9 cellular contexts compared by ENCODE assay signal in the genomic region with DNA sequence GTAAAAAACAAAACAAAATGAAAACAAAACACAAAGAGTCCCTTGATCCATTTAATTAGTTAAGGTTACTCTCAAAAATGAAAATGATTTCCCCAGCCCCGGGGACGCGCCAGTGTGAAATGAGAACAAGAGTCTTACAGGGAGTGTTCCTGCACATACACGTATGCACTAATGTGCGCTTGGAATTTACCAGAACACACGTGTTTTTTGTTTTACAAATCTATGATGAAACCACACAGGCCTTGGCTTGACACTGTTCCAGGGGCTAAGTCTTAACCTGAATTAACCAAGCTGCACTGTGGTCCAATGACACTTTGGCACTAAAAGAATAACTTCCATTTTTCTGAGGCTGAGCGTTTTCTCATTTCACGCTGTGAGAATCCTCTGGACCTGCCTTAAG.
DNase-seq lines count a peak whose midpoint lies in the region; ATAC-seq and TF ChIP-seq lines count a peak whose summit lies in the region.
"Had no signal": no experiment of that assay in that cellular context is flagged by ENCODE, and none has a peak within 500 bp of the region (broad histone marks: within the 10 kb centered on the region; RNA-seq: fewer than 3 reads in every experiment).

No MANE protein-coding gene starts in this region.

- H3K9ac ChIP-seq in HUES48 (ENCODE audit: low read depth, low read length) = no peak overlapping the region
- no peak overlapping the region for H3K9ac ChIP-seq in smooth muscle cell (ENCODE audit: low read depth)
- H3K9ac ChIP-seq: KMS-11 had no signal

- H3K4me2 ChIP-seq in smooth muscle cell = peak overlapping the region; percentile 1
- H3K4me2 ChIP-seq: KMS-11 had no signal

- TF ChIP-seq CTCF in right lobe of liver (IDR thresholded peaks at IDR 0.05) (no peak), smooth muscle cell (IDR thresholded peaks at IDR 0.05; ENCODE audit: borderline replicate concordance, insufficient read depth, poor library complexity, severe bottlenecking) (no peak), endothelial cell (IDR thresholded peaks at IDR 0.05; ENCODE audit: unreplicated experiment) (no peak)

- 39% methylated on average over 8 of the region's 8 CpGs for WGBS in right lobe of liver (ENCODE audit: insufficient coverage, low coverage, low lambda C conversion rate, missing lambda C conversion rate)
- WGBS in smooth muscle cell (ENCODE audit: low lambda C conversion rate) = 77% methylated on average over 8 of the region's 8 CpGs

- peaks cover 97% of the 10 kb centered on the region for H3K79me2 ChIP-seq in smooth muscle cell (ENCODE audit: low read depth)

- H3K4me1 ChIP-seq in HUES48 (ENCODE audit: control insufficient read depth, insufficient read depth, low read length) (peaks cover 24% of the 10 kb centered on the region), right lobe of liver (peaks cover 0 to 57% (median 22%) of the 10 kb centered on the region in 4 donors), smooth muscle cell (ENCODE audit: low read depth) (peaks cover 61% of the 10 kb centered on the region)

- H3K9me3 Mint-ChIP-seq in stimulated activated effector memory CD8-positive, alpha-beta T cell treated with anti-CD3 and anti-CD28 coated beads, Interleukin-12 subunit alpha, Interleukin-12 subunit beta, amount 100 ng/mL, for 72 hours = no peaks in the 10 kb centered on the region
- H3K9me3 Mint-ChIP-seq in endothelial cell (ENCODE audit: unreplicated experiment) = no peaks in the 10 kb centered on the region
- H3K9me3 Mint-ChIP-seq: activated naive CD8-positive, alpha-beta T cell treated with anti-CD3 and anti-CD28 coated beads, Interleukin-2, amount 10 ng/mL, durations not matched to agents 7 days and 5 days had no signal

- H3K27me3 ChIP-seq in HUES48 (ENCODE audit: control insufficient read depth, insufficient read depth, low read length) = no peaks in the 10 kb centered on the region
- no peaks in the 10 kb centered on the region for H3K27me3 ChIP-seq in right lobe of liver
- no peaks in the 10 kb centered on the region for H3K27me3 ChIP-seq in smooth muscle cell (ENCODE audit: low read depth)

- TF ChIP-seq POLR2A in right lobe of liver (IDR thresholded peaks at IDR 0.05) = no peak

- H3K4me3 ChIP-seq in HUES48 (ENCODE audit: low read depth, low read length) (no peak overlapping the region), right lobe of liver (no peak overlapping the region), smooth muscle cell (no peak overlapping the region)

- H4K20me1 ChIP-seq in smooth muscle cell (ENCODE audit: low read depth) = peaks cover 99% of the 10 kb centered on the region

- H3K36me3 Mint-ChIP-seq in stimulated activated effector memory CD8-positive, alpha-beta T cell treated with anti-CD3 and anti-CD28 coated beads, Interleukin-12 subunit alpha, Interleukin-12 subunit beta, amount 100 ng/mL, for 72 hours = peaks cover 13% of the 10 kb centered on the region
- H3K36me3 Mint-ChIP-seq in endothelial cell (ENCODE audit: low read depth, unreplicated experiment) = peaks cover 19% of the 10 kb centered on the region

- H3K27ac Mint-ChIP-seq in stimulated activated effector memory CD8-positive, alpha-beta T cell treated with anti-CD3 and anti-CD28 coated beads, Interleukin-12 subunit alpha, Interleukin-12 subunit beta, amount 100 ng/mL, for 72 hours = no peak overlapping the region
- H3K27ac Mint-ChIP-seq in endothelial cell (ENCODE audit: unreplicated experiment) = no peak overlapping the region
- H3K27ac Mint-ChIP-seq: activated naive CD8-positive, alpha-beta T cell treated with anti-CD3 and anti-CD28 coated beads, Interleukin-2, amount 10 ng/mL, durations not matched to agents 7 days and 5 days had no signal

- H2AFZ ChIP-seq in smooth muscle cell (ENCODE audit: low read depth) = no peak overlapping the region

- ATAC-seq in right lobe of liver = peak; percentile 56 to 71 (median 66)
- no peak for ATAC-seq in stimulated activated effector memory CD8-positive, alpha-beta T cell treated with anti-CD3 and anti-CD28 coated beads, Interleukin-12 subunit alpha, Interleukin-12 subunit beta, amount 100 ng/mL, for 72 hours

- no peak for DNase-seq in caudate nucleus (lab: John Stamatoyannopoulos, UW)
- DNase-seq in right lobe of liver = no peak
- DNase-seq in smooth muscle cell (lab: John Stamatoyannopoulos, UW; ENCODE audit: unreplicated experiment) = no peak
- DNase-seq in stimulated activated effector memory CD8-positive, alpha-beta T cell treated with anti-CD3 and anti-CD28 coated beads, Interleukin-12 subunit alpha, Interleukin-12 subunit beta, amount 100 ng/mL, for 72 hours (ENCODE audit: low spot score in 2 of 2) = no peak
- DNase-seq in endothelial cell (ENCODE audit: low spot score) = no peak
- DNase-seq in NCI-H2227 treated with DMSO at 0.1 percent for 48 hours (lab: John Stamatoyannopoulos, UW) = no peak
- DNase-seq: activated naive CD8-positive, alpha-beta T cell treated with anti-CD3 and anti-CD28 coated beads, Interleukin-2, amount 10 ng/mL, durations not matched to agents 7 days and 5 days had no signal

- H3K9me3 ChIP-seq in HUES48 (ENCODE audit: control insufficient read depth, insufficient read depth, low read length) (no peaks in the 10 kb centered on the region), right lobe of liver (no peaks in the 10 kb centered on the region), smooth muscle cell (replicated peaks; ENCODE audit: low read depth) (no peaks in the 10 kb centered on the region)

- peaks cover 5% of the 10 kb centered on the region for H3K27me3 Mint-ChIP-seq in endothelial cell (ENCODE audit: unreplicated experiment)
- H3K27me3 Mint-ChIP-seq: activated naive CD8-positive, alpha-beta T cell treated with anti-CD3 and anti-CD28 coated beads, Interleukin-2, amount 10 ng/mL, durations not matched to agents 7 days and 5 days had no signal

- peaks cover 63% of the 10 kb centered on the region for H3K4me1 Mint-ChIP-seq in stimulated activated effector memory CD8-positive, alpha-beta T cell treated with anti-CD3 and anti-CD28 coated beads, Interleukin-12 subunit alpha, Interleukin-12 subunit beta, amount 100 ng/mL, for 72 hours
- H3K4me1 Mint-ChIP-seq in endothelial cell (ENCODE audit: unreplicated experiment) = peaks cover 68% of the 10 kb centered on the region

- H3F3A ChIP-seq in smooth muscle cell (ENCODE audit: low read depth) = peaks cover 45% of the 10 kb centered on the region

- no peak overlapping the region for H3K4me3 Mint-ChIP-seq in stimulated activated effector memory CD8-positive, alpha-beta T cell treated with anti-CD3 and anti-CD28 coated beads, Interleukin-12 subunit alpha, Interleukin-12 subunit beta, amount 100 ng/mL, for 72 hours
- H3K4me3 Mint-ChIP-seq in endothelial cell (ENCODE audit: unreplicated experiment) = no peak overlapping the region

- H3K36me3 ChIP-seq in HUES48 (ENCODE audit: control insufficient read depth, insufficient read depth, low read length) (peaks cover 6% of the 10 kb centered on the region; the same call in 1 of the 2 replicates), right lobe of liver (peaks cover 0 to 12% (median 0%) of the 10 kb centered on the region in 4 donors), smooth muscle cell (ENCODE audit: low read depth) (peaks cover 5% of the 10 kb centered on the region)

- intact Hi-C loops in right lobe of liver (cut with DNase I) = no loop called here

- H3K27ac ChIP-seq in HUES48 (ENCODE audit: low read depth, low read length) (peak overlapping the region; percentile 30), caudate nucleus (ENCODE audit: low read depth, low read length) (peak overlapping the region; percentile 3), right lobe of liver (peak overlapping the region; percentile 20 to 65 (median 21)), smooth muscle cell (ENCODE audit: low read depth) (no peak overlapping the region)
- H3K27ac ChIP-seq: KMS-11 had no signal
